ENCODE assay signal across 28 cellular contexts in the genomic region with DNA sequence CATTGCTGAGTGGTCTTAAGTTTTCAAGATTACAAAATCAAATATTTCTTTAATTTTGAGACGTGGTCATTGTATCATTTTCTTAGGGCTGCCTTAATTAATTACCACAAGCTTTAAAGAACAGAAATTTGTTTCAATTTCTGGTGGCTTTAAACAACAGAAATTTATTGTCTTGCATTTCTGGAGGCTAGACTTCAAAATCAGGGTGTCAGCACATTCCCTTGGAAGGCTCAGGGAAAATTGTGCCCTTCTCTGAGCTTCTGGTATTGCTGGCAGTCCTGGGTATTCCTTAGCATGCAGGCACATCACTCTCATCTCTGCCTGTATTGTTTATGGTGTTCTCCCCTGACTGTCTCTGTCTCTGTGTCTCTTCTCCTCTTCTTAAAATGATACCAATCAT.
"Had no signal": no experiment of that assay in that cellular context is flagged by ENCODE, and none has a peak within 500 bp of the region (broad histone marks: within the 10 kb centered on the region; RNA-seq: fewer than 3 reads in every experiment).

No MANE protein-coding gene starts in this region.

- ATAC-seq: effector memory CD8-positive, alpha-beta T cell; esophagus mucosa; foreskin keratinocyte; gastrocnemius medialis; gastroesophageal sphincter; heart left ventricle; heart right ventricle had no signal

- FAIRE-seq: colon, endometrium, endothelial cell of umbilical vein, frontal cortex had no signal

- H3K27me3 ChIP-seq: colonic mucosa, dorsolateral prefrontal cortex, esophagus muscularis mucosa, esophagus squamous epithelium, foreskin keratinocyte, gastrocnemius medialis, gastroesophageal sphincter, heart left ventricle, heart right ventricle had no signal

- H3K36me3 ChIP-seq: colonic mucosa, esophagus muscularis mucosa, esophagus squamous epithelium, gastrocnemius medialis, gastroesophageal sphincter, heart left ventricle, heart right ventricle had no signal

- H3K4me1 ChIP-seq: colonic mucosa, esophagus muscularis mucosa, esophagus squamous epithelium, foreskin keratinocyte, gastrocnemius medialis, gastroesophageal sphincter, heart left ventricle, heart right ventricle had no signal

- H3K27ac ChIP-seq: colonic mucosa, coronary artery, dorsolateral prefrontal cortex, epithelial cell of prostate, esophagus muscularis mucosa, esophagus squamous epithelium, foreskin keratinocyte, gastrocnemius medialis, gastroesophageal sphincter, heart left ventricle, heart right ventricle had no signal

- DNase-seq: colonic mucosa; cortex of kidney; dermis blood vessel endothelial cell; dorsolateral prefrontal cortex; effector CD4-positive, alpha-beta T cell; effector CD8-positive, alpha-beta T cell; effector memory CD4-positive, alpha-beta T cell; effector memory CD8-positive, alpha-beta T cell; endodermal cell; erythroblast; esophagus squamous epithelium; foreskin fibroblast; foreskin keratinocyte; foreskin melanocyte; gastrocnemius medialis; glutamatergic neuron; head of caudate nucleus; heart left ventricle; heart right ventricle had no signal

- H3K9me3 ChIP-seq: colonic mucosa, esophagus muscularis mucosa, esophagus squamous epithelium, gastrocnemius medialis, gastroesophageal sphincter had no signal

- H3K4me3 ChIP-seq: colonic mucosa, coronary artery, dorsolateral prefrontal cortex, esophagus muscularis mucosa, esophagus squamous epithelium, gastrocnemius medialis, gastroesophageal sphincter, heart left ventricle, heart right ventricle had no signal
